ENCODE assay signal across 1 cellular context in the genomic region with DNA sequence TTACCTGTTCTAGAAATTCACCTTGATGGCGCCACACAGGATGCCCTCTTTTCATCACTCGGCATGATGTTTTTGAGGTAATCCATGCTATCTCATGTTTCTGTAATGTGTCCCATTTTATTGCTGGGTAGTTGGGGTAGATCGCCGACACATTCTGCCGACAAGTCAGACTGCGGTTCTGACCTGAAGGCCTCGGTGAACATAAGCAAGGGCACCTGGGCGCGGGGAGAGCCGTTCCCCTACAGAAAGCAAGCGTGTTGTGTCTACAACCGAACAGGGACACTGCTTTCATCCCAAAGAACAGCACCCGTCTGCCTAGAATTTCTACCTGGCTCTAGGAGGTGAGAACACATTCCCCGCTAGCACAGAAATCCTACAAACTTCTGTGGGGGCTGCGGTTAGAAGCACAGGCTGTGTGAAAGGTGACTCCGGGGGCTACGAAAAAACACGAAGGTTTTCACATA.
TF ChIP-seq lines count a peak whose summit lies in the region.

No MANE protein-coding gene starts in this region.

TF ChIP-seq in GM12878, 131 proteins besides CTCF, POLR2A, EP300 and RAD21 (continued from another document):
- no peak for TF ChIP-seq JUND (IDR thresholded peaks at IDR 0.05; ENCODE audit: low read depth, low read length)
- TF ChIP-seq CBFB (IDR thresholded peaks at IDR 0.05; ENCODE audit: low read depth) = no peak
- TF ChIP-seq SREBF1 (IDR thresholded peaks at IDR 0.05; ENCODE audit: low read length) = no peak
- no peak for TF ChIP-seq TARDBP (IDR thresholded peaks at IDR 0.05; ENCODE audit: borderline replicate concordance)
- no peak for TF ChIP-seq NR2C1 (IDR thresholded peaks at IDR 0.05)
- no peak for TF ChIP-seq TCF12 (IDR thresholded peaks at IDR 0.05; ENCODE audit: low read depth, low read length)
- TF ChIP-seq NR2F1 (conservative IDR thresholded peaks at IDR 0.05) = no peak
- no peak for TF ChIP-seq SMAD1 (IDR thresholded peaks at IDR 0.05; ENCODE audit: low read depth, partially characterized antibody)
- TF ChIP-seq, protein P1, sequence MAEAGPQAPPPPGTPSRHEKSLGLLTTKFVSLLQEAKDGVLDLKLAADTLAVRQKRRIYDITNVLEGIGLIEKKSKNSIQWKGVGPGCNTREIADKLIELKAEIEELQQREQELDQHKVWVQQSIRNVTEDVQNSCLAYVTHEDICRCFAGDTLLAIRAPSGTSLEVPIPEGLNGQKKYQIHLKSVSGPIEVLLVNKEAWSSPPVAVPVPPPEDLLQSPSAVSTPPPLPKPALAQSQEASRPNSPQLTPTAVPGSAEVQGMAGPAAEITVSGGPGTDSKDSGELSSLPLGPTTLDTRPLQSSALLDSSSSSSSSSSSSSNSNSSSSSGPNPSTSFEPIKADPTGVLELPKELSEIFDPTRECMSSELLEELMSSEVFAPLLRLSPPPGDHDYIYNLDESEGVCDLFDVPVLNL (IDR thresholded peaks at IDR 0.05; ENCODE audit: low read depth, low read length) = no peak
